ENCODE assay signal across 12 cellular contexts in the genomic region with DNA sequence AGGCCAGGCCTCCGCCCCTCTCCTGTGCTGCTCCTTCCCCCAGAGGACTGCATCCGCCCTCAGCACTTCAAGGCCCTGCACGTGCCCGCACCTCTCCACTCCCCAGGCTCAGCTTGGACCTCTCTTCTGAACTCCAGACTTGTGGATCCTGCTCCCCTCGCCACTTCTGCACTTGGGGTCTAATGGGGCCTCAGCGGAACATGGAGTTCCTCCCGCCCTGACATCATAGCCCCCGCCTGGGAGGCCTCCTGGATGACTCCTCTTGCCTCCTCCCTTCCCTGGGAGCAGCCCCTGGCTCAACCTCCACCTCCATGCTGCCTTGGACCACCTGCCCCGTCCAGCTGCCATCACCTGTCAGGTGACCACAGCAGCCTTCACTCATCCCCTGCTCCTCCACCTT. TPM values are rescaled to one million over a fixed set of nuclear protein-coding genes. Genes with fewer than 3 reads are reported as not detected.
"Had no signal": no experiment of that assay in that cellular context is flagged by ENCODE, and none has a peak within 500 bp of the region (broad histone marks: within the 10 kb centered on the region; RNA-seq: fewer than 3 reads in every experiment).

No MANE protein-coding gene starts in this region.

- ATAC-seq: HCT116, HepG2 had no signal

- H3K27ac Mint-ChIP-seq: HFFc6, IgD-negative memory B cell had no signal

- H3K27me3 Mint-ChIP-seq: IgD-negative memory B cell had no signal

- H3K4me1 Mint-ChIP-seq: IgD-negative memory B cell had no signal

- H3K27ac ChIP-seq: GM23248, HL-60 had no signal

- H3K4me1 ChIP-seq: HAP-1 had no signal

- H3K4me3 ChIP-seq: GM23248, HAP-1 had no signal

- H2AFZ ChIP-seq: GM23248 had no signal

- H3K9ac ChIP-seq: GM23248 had no signal

- H3K9me3 Mint-ChIP-seq: HFFc6, IgD-negative memory B cell had no signal

- H3K9me3 ChIP-seq: HAP-1 had no signal

- H3K4me3 Mint-ChIP-seq: HFFc6, IgD-negative memory B cell had no signal

- DNase-seq: GM23248, GOT3, H7, HFFc6, KBM-7 had no signal

RNA-seq across cellular contexts. Expression of a gene that starts 10.1 kb away (rescaled TPM):
- total RNA-seq: H4, H7, HT1080 had no signal

RNA-seq across cellular contexts. Expression of a gene that starts 27.6 kb away (rescaled TPM):
- total RNA-seq: GM23248, HFFc6, HT1080 had no signal
- polyA plus RNA-seq: GM23248 had no signal
